In genomic region chr1:86616871-86617270, GRCh38 we compare ENCODE assay signal across 11 cellular contexts.
DNase-seq lines count a peak whose midpoint lies in the region; ATAC-seq and TF ChIP-seq lines count a peak whose summit lies in the region.
"Had no signal": no experiment of that assay in that cellular context is flagged by ENCODE, and none has a peak within 500 bp of the region (broad histone marks: within the 10 kb centered on the region; RNA-seq: fewer than 3 reads in every experiment).

No MANE protein-coding gene starts in this region.

- H3K9me3 Mint-ChIP-seq in activated T-helper 17 cell treated with anti-CD3 and anti-CD28 coated beads, Interleukin-2, amount 50 U/mL, for 72 hours: peaks cover 17% of the 10 kb centered on the region

- intact Hi-C loops in ascending aorta (cut with DNase I): no loop called here

- WGBS in trophoblast cell (ENCODE audit: extremely low coverage, insufficient coverage, insufficient read length): no CpG with 5 or more reads among the region's 1 CpG

- H2BK120ac ChIP-seq in trophoblast cell (ENCODE audit: insufficient read depth, low read length, poor library complexity): no peak overlapping the region

- no peaks in the 10 kb centered on the region for H3K36me3 ChIP-seq in ascending aorta
- H3K36me3 ChIP-seq in trophoblast cell (ENCODE audit: control insufficient read depth in 1 of 2, insufficient read depth in 2 of 2, low read length in 2 of 2): no peaks in the 10 kb centered on the region

- no peak overlapping the region for H2AK5ac ChIP-seq in trophoblast cell (ENCODE audit: low read length)

- H3K79me1 ChIP-seq in trophoblast cell (ENCODE audit: low read length): no peaks in the 10 kb centered on the region

- H4K8ac ChIP-seq in trophoblast cell (ENCODE audit: low read depth, low read length): no peak overlapping the region

- no peak overlapping the region for H2BK12ac ChIP-seq in trophoblast cell (ENCODE audit: low read length)

- no peaks in the 10 kb centered on the region for H3K79me2 ChIP-seq in trophoblast cell (ENCODE audit: control insufficient read depth, insufficient read depth, low read length, poor library complexity)

- no peak overlapping the region for H4K91ac ChIP-seq in trophoblast cell (ENCODE audit: low read depth, low read length)

- DNase-seq in CD1c-positive myeloid dendritic cell (ENCODE audit: extremely low spot score): peak; percentile 59
- DNase-seq in ascending aorta (ENCODE audit: low spot score in 2 of 2): no peak
- no peak for DNase-seq in effector CD8-positive, alpha-beta T cell (lab: John Stamatoyannopoulos, UW)
- DNase-seq in trophoblast cell: no peak
- DNase-seq in NCI-H2081 (lab: John Stamatoyannopoulos, UW): no peak
- DNase-seq: DND-41, NCI-H774 had no signal

- H3K23ac ChIP-seq in trophoblast cell (ENCODE audit: low read length): no peak overlapping the region

- H3K9ac ChIP-seq in trophoblast cell (ENCODE audit: low read length): no peak overlapping the region

- H3K27me3 ChIP-seq in ascending aorta: no peaks in the 10 kb centered on the region
- H3K27me3 ChIP-seq in trophoblast cell (ENCODE audit: insufficient read depth, low read length): no peaks in the 10 kb centered on the region

- H3K14ac ChIP-seq in trophoblast cell (ENCODE audit: low read length): no peak overlapping the region

- no peak overlapping the region for H3K4me3 ChIP-seq in ascending aorta
- no peak overlapping the region for H3K4me3 ChIP-seq in trophoblast cell (ENCODE audit: low read depth, low read length)

- no peak overlapping the region for H3K4ac ChIP-seq in trophoblast cell (ENCODE audit: low read depth, low read length)

- ATAC-seq in GM19463 (IDR thresholded peaks at IDR 0.05; ENCODE audit: unreplicated experiment): peak; percentile 100
- peak; percentile 100 for ATAC-seq in HG03342 (IDR thresholded peaks at IDR 0.05; ENCODE audit: unreplicated experiment)
- peak; percentile 12 for ATAC-seq in activated T-helper 17 cell treated with anti-CD3 and anti-CD28 coated beads, Interleukin-2, amount 50 U/mL, for 72 hours (replicated peaks)

- H2AFZ ChIP-seq in trophoblast cell (ENCODE audit: insufficient read depth, low read length, poor library complexity): no peak overlapping the region

- H3K4me1 ChIP-seq in ascending aorta (no peaks in the 10 kb centered on the region), trophoblast cell (ENCODE audit: control insufficient read depth in 1 of 2, insufficient read depth in 2 of 2, low read length in 2 of 2) (peaks cover 2% of the 10 kb centered on the region in 2 experiments)

- H3K27me3 Mint-ChIP-seq in activated T-helper 17 cell treated with anti-CD3 and anti-CD28 coated beads, Interleukin-2, amount 50 U/mL, for 72 hours: peaks cover 11% of the 10 kb centered on the region

- H3K27ac Mint-ChIP-seq in activated T-helper 17 cell treated with anti-CD3 and anti-CD28 coated beads, Interleukin-2, amount 50 U/mL, for 72 hours: no peak overlapping the region

- TF ChIP-seq CTCF in ascending aorta (IDR thresholded peaks at IDR 0.05): no peak

- no peaks in the 10 kb centered on the region for H3K4me1 Mint-ChIP-seq in activated T-helper 17 cell treated with anti-CD3 and anti-CD28 coated beads, Interleukin-2, amount 50 U/mL, for 72 hours
- H3K4me1 Mint-ChIP-seq: neural crest cell had no signal

- H4K12ac ChIP-seq in trophoblast cell (ENCODE audit: low read depth, low read length): no peak overlapping the region

- no peaks in the 10 kb centered on the region for H3K36me3 Mint-ChIP-seq in activated T-helper 17 cell treated with anti-CD3 and anti-CD28 coated beads, Interleukin-2, amount 50 U/mL, for 72 hours (ENCODE audit: low read depth)

- H3K4me3 Mint-ChIP-seq in activated T-helper 17 cell treated with anti-CD3 and anti-CD28 coated beads, Interleukin-2, amount 50 U/mL, for 72 hours: no peak overlapping the region
- H3K4me3 Mint-ChIP-seq: neural crest cell had no signal

- no peak overlapping the region for H3K18ac ChIP-seq in trophoblast cell (ENCODE audit: low read length)

- H3K9me3 ChIP-seq in ascending aorta (peaks cover 0 to 9% of the 10 kb centered on the region in 2 donors), trophoblast cell (ENCODE audit: insufficient read depth, low read depth, low read length) (peaks cover 8% of the 10 kb centered on the region)

- no peak overlapping the region for H3K27ac ChIP-seq in ascending aorta
- no peak overlapping the region for H3K27ac ChIP-seq in trophoblast cell (ENCODE audit: low read depth, low read length)

- no peak overlapping the region for H3K4me2 ChIP-seq in trophoblast cell (ENCODE audit: low read length)

- no peak overlapping the region for H2BK5ac ChIP-seq in trophoblast cell (ENCODE audit: low read depth, low read length, poor library complexity)

Comparison
In these comparisons a context has a peak if more than half of its experiments do, and no peak if none do; other contexts are left out.
1. ATAC-seq: peak in every context shown above with its lines; median percentile 100 in GM19463; 100 in HG03342; 12 in activated T-helper 17 cell treated with anti-CD3 and anti-CD28 coated beads, Interleukin-2, amount 50 U/mL, for 72 hours.